9 cellular contexts compared by ENCODE assay signal in genomic region chr7:64569372-64570361, GRCh38. TPM values are rescaled to one million over a fixed set of nuclear protein-coding genes. Genes with fewer than 3 reads are reported as not detected.
DNase-seq lines count a peak whose midpoint lies in the region; ATAC-seq and TF ChIP-seq lines count a peak whose summit lies in the region.
"Not testable (repeated sequence)": the region's sequence is repeated elsewhere in the genome, so short reads cannot be mapped to it uniquely, and the experiment has no call there.
"Had no signal": no experiment of that assay in that cellular context is flagged by ENCODE, and none has a peak within 500 bp of the region (broad histone marks: within the 10 kb centered on the region; RNA-seq: fewer than 3 reads in every experiment).

No MANE protein-coding gene starts in this region.

- peak overlapping the region; percentile 53 for H3K4me3 ChIP-seq in endodermal cell (ENCODE audit: low read length)
- H3K4me3 ChIP-seq in rectal smooth muscle tissue (ENCODE audit: low read length): peak overlapping the region; percentile 64

- H3K4me3 Mint-ChIP-seq in CD4-positive, alpha-beta T cell: peak overlapping the region; percentile 98
- peak overlapping the region; percentile 71 for H3K4me3 Mint-ChIP-seq in WTC11
- H3K4me3 Mint-ChIP-seq in endodermal cell: not testable (repeated sequence)

- peak; percentile 67 for ATAC-seq in CD4-positive, alpha-beta T cell (ENCODE audit: poor library complexity)
- ATAC-seq in WTC11: peak; percentile 85

- peak in 9 of 10 experiments; percentile 14 to 51 (median 28) for DNase-seq in CD4-positive, alpha-beta T cell
- DNase-seq in NCI-H1092 (lab: John Stamatoyannopoulos, UW) (peak; percentile 61), WTC11 (ENCODE audit: low spot score) (peak; percentile 51), kidney tubule cell (ENCODE audit: low spot score) (peak; percentile 35)
- peak; percentile 37 for DNase-seq in activated naive CD4-positive, alpha-beta T cell treated with Interleukin-2 at 50 U/mL for 16 hours
- not testable (repeated sequence) for DNase-seq in endodermal cell
- peak; percentile 12 to 62 (median 20) for DNase-seq in stimulated activated naive CD4-positive, alpha-beta T cell (lab: John Stamatoyannopoulos, UW)

- H3K27ac Mint-ChIP-seq in CD4-positive, alpha-beta T cell: peak overlapping the region; percentile 77
- not testable (repeated sequence) for H3K27ac Mint-ChIP-seq in WTC11, endodermal cell

- CTCF ChIA-PET in CD4-positive, alpha-beta T cell (lab: Charles Lee); WTC11 (lab: Charles Lee): not testable (repeated sequence)

- not testable (repeated sequence) for H3K9ac ChIP-seq in endodermal cell (ENCODE audit: extremely low read depth, low read length, poor library complexity, severe bottlenecking); rectal smooth muscle tissue (ENCODE audit: low read length)

- peaks cover 14% of the 10 kb centered on the region for H3K4me1 Mint-ChIP-seq in CD4-positive, alpha-beta T cell (ENCODE audit: low read depth)
- not testable (repeated sequence) for H3K4me1 Mint-ChIP-seq in WTC11, endodermal cell

- not testable (repeated sequence) for H3K27me3 ChIP-seq in CD4-positive, alpha-beta T cell (ENCODE audit: control insufficient read depth, insufficient read depth, low read length); rectal smooth muscle tissue (ENCODE audit: control insufficient read depth, insufficient read depth, low read length)
- H3K27me3 ChIP-seq in endodermal cell (ENCODE audit: control insufficient read depth, insufficient read depth, low read length, poor library complexity, severe bottlenecking): peaks cover 11% of the 10 kb centered on the region

- intact Hi-C loops in CD4-positive, alpha-beta T cell (cut with DNase I, micrococcal nuclease): loop anchor here (5.0 to 10.0 kb wide), 3 partner anchors 223 to 645 kb away; partner anchors contain the start of genes ZNF138 (in 1 of the 2) and ZNF273 (in 1 of the 2)

- WGBS in endodermal cell (ENCODE audit: insufficient coverage in 1 of 2, insufficient read length in 1 of 2), 2 experiments: 20 to 39% methylated on average over 30 to 76 of the region's 76 CpGs

- peaks cover 29% of the 10 kb centered on the region for H3K27me3 Mint-ChIP-seq in CD4-positive, alpha-beta T cell
- H3K27me3 Mint-ChIP-seq in WTC11 (ENCODE audit: low read depth): peaks cover 13% of the 10 kb centered on the region
- not testable (repeated sequence) for H3K27me3 Mint-ChIP-seq in endodermal cell (ENCODE audit: insufficient read depth)

- POLR2A ChIA-PET in CD4-positive, alpha-beta T cell (lab: Charles Lee): interaction anchor here (1.5 kb wide), 2 partner anchors 96 to 256 kb away, joined by 3 to 13 read pairs; partner anchors contain the start of genes ZNF107 and ZNF736
- POLR2A ChIA-PET in WTC11 (lab: Charles Lee): not testable (repeated sequence)

- H3K9me3 ChIP-seq in CD4-positive, alpha-beta T cell (ENCODE audit: control insufficient read depth, low read length); endodermal cell (ENCODE audit: control insufficient read depth, low read length): not testable (repeated sequence)

- not testable (repeated sequence) for H3K36me3 ChIP-seq in endodermal cell (ENCODE audit: control insufficient read depth, insufficient read depth, low read length); rectal smooth muscle tissue (ENCODE audit: control insufficient read depth, insufficient read depth, low read length)

- H3K27ac ChIP-seq in CD4-positive, alpha-beta T cell (ENCODE audit: low read depth, low read length); endodermal cell (ENCODE audit: low read depth, low read length); rectal smooth muscle tissue (ENCODE audit: low read depth, low read length): not testable (repeated sequence)

- H3K9me3 Mint-ChIP-seq in CD4-positive, alpha-beta T cell: not testable (repeated sequence)
- H3K9me3 Mint-ChIP-seq in WTC11: peaks cover 21% of the 10 kb centered on the region
- peaks cover 82% of the 10 kb centered on the region for H3K9me3 Mint-ChIP-seq in endodermal cell

- H3K4me1 ChIP-seq in endodermal cell (ENCODE audit: control insufficient read depth, insufficient read depth, low read length); rectal smooth muscle tissue (ENCODE audit: control insufficient read depth, insufficient read depth, low read length): not testable (repeated sequence)

- peaks cover 10% of the 10 kb centered on the region for H3K36me3 Mint-ChIP-seq in CD4-positive, alpha-beta T cell (ENCODE audit: low read depth)
- H3K36me3 Mint-ChIP-seq in WTC11: peaks cover 32% of the 10 kb centered on the region
- not testable (repeated sequence) for H3K36me3 Mint-ChIP-seq in endodermal cell (ENCODE audit: low read depth)

- peak; percentile 22 for TF ChIP-seq CTCF in CD4-positive, alpha-beta T cell (IDR thresholded peaks at IDR 0.05)
- TF ChIP-seq CTCF in WTC11 (IDR thresholded peaks at IDR 0.05); endodermal cell (conservative IDR thresholded peaks at IDR 0.05): not testable (repeated sequence)

TF ChIP-seq in WTC11, 78 proteins besides CTCF, POLR2A, EP300 and RAD21:
- TF ChIP-seq HMGXB4 (CRISPR knock-in tag; IDR thresholded peaks at IDR 0.05): 0 out of 2 replicates have a peak, but pooled peaks have one; percentile 20

RNA-seq across cellular contexts. Expression of gene ZNF680, which starts 6.8 kb away (rescaled TPM):
- total RNA-seq in CD4-positive, alpha-beta T cell: 1 to 10 TPM; 8.3 to 8.9 TPM
- 12.9 to 13.9 TPM (median 13.0 TPM) in 3 replicates for total RNA-seq in WTC11 (2021)
- 10 to 100 TPM; 14.6 to 19.5 TPM for total RNA-seq in endodermal cell
- 18.1 TPM for polyA plus RNA-seq in endodermal cell (2013, experiment 1 of 2)
- 21.4 TPM for polyA plus RNA-seq in endodermal cell (2013, experiment 2 of 2)
- total RNA-seq: smooth muscle cell had no signal
- polyA plus RNA-seq: smooth muscle cell had no signal
